Comparison of ENCODE assay signal across 8 cellular contexts in the genomic region with DNA sequence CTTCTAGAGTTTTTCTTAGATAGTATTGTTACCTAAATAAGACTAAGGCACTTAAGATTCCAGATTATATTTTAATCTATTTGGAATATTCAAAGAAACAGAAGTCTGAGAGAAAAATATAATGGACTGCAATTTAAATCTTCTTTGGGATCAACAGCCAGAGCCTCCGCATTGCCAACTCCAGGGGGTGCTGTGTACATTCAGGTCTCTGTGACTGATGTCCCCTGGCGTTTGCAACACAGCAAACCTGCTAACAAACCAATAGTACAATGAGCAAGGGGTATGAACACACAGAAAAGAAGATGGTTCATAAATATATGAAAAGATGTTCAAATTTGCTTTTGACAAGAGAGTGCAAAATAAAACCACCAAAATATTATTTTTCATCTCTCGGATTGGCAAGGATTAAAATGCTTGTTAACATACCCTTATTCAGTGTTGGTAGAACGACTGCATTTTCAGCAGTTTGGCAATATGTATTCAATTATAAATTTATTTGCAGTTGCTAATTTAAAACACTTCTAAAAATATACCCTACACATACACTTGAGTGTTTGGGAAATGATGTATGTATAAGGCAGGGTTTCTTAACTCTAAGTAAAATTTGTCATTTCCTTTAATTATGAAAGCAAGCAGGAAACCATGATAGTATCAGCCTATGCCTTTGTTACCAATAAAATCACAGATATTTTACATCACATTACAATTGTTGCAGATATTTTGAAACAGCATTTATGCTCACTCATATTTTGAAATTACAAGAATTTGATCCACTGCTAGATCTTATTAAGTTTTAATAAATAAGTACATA. TPM values are rescaled to one million over a fixed set of nuclear protein-coding genes. Genes with fewer than 3 reads are reported as not detected.
A peak's percentile ranks its signal among the peaks of the same experiment; 100 is the strongest.
DNase-seq lines count a peak whose midpoint lies in the region; TF ChIP-seq lines count a peak whose summit lies in the region.
"Had no signal": no experiment of that assay in that cellular context is flagged by ENCODE, and none has a peak within 500 bp of the region (broad histone marks: within the 10 kb centered on the region; RNA-seq: fewer than 3 reads in every experiment).

No MANE protein-coding gene starts in this region.

- H3K27me3 ChIP-seq in liver (ENCODE audit: control insufficient read depth in 4 of 4, insufficient read depth in 4 of 4, low read length in 3 of 4) = no peaks in the 10 kb centered on the region

- H3K27ac ChIP-seq in liver (ENCODE audit: low read depth in 1 of 2, low read length in 2 of 2) = peak overlapping the region in 1 of 2 donors; percentile 9

- peaks cover 8 to 46% (median 31%) of the 10 kb centered on the region in 4 donors for H3K4me1 ChIP-seq in liver (ENCODE audit: control insufficient read depth in 4 of 4, insufficient read depth in 4 of 4, low read length in 3 of 4)

- no peaks in the 10 kb centered on the region for H3K9me3 ChIP-seq in liver (ENCODE audit: control insufficient read depth in 4 of 4, low read length in 3 of 4)

- TF ChIP-seq CTCF in GM12864 (IDR thresholded peaks at IDR 0.05; ENCODE audit: low read depth, low read length, missing control alignments) (peak; percentile 79), LNCaP clone FGC (IDR thresholded peaks at IDR 0.05; ENCODE audit: control insufficient read depth, extremely low read depth, insufficient read depth) (peak; percentile 90), liver (IDR thresholded peaks at IDR 0.05; ENCODE audit: low read depth, low read length, missing input control) (peak; percentile 96)

- WGBS in liver = 23% methylated on average over 4 of the region's 4 CpGs

- H3K4me3 ChIP-seq in GM12864 (ENCODE audit: low read depth, low read length) (no peak overlapping the region), LNCaP clone FGC (ENCODE audit: low read depth, low read length) (no peak overlapping the region), liver (ENCODE audit: low read depth in 1 of 3, low read length in 3 of 3) (no peak overlapping the region)

- no peaks in the 10 kb centered on the region for H3K36me3 ChIP-seq in liver (ENCODE audit: control insufficient read depth in 4 of 4, insufficient read depth in 3 of 4, low read depth in 1 of 4, low read length in 3 of 4)

- DNase-seq in GM12864 (ENCODE audit: low read depth) (peak; percentile 29), GOT3 (lab: John Stamatoyannopoulos, UW) (peak; percentile 16), LNCaP clone FGC (ENCODE audit: low read depth) (peak; percentile 61), RKO (ENCODE audit: low spot score) (peak; percentile 83), dedifferentiated amniotic fluid mesenchymal stem cell (ENCODE audit: extremely low spot score) (peak; percentile 66), superior temporal gyrus (ENCODE audit: extremely low spot score) (peak; percentile 72)
- DNase-seq: activated naive CD8-positive, alpha-beta T cell treated with anti-CD3 and anti-CD28 coated beads, Interleukin-2, amount 10 ng/mL, durations not matched to agents 7 days and 5 days had no signal

- TF ChIP-seq RAD21 in liver (IDR thresholded peaks at IDR 0.05) = peak; percentile 97 to 98

- peak overlapping the region; percentile 1 to 14 for H3K9ac ChIP-seq in liver (ENCODE audit: low read depth in 1 of 2, low read length in 2 of 2)

TF ChIP-seq in liver, 16 proteins besides CTCF, POLR2A, EP300 and RAD21:
- TF ChIP-seq, protein P1, sequence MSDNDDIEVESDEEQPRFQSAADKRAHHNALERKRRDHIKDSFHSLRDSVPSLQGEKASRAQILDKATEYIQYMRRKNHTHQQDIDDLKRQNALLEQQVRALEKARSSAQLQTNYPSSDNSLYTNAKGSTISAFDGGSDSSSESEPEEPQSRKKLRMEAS (IDR thresholded peaks at IDR 0.05) = no peak
- peak; percentile 21 to 40 for TF ChIP-seq HNF4A (conservative IDR thresholded peaks at IDR 0.05)
- TF ChIP-seq RXRA (IDR thresholded peaks at IDR 0.05) = peak; percentile 9 to 17
- TF ChIP-seq, protein P2, sequence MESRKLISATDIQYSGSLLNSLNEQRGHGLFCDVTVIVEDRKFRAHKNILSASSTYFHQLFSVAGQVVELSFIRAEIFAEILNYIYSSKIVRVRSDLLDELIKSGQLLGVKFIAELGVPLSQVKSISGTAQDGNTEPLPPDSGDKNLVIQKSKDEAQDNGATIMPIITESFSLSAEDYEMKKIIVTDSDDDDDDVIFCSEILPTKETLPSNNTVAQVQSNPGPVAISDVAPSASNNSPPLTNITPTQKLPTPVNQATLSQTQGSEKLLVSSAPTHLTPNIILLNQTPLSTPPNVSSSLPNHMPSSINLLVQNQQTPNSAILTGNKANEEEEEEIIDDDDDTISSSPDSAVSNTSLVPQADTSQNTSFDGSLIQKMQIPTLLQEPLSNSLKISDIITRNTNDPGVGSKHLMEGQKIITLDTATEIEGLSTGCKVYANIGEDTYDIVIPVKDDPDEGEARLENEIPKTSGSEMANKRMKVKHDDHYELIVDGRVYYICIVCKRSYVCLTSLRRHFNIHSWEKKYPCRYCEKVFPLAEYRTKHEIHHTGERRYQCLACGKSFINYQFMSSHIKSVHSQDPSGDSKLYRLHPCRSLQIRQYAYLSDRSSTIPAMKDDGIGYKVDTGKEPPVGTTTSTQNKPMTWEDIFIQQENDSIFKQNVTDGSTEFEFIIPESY (IDR thresholded peaks at IDR 0.05) = no peak
- TF ChIP-seq FOXA2 (IDR thresholded peaks at IDR 0.05) = peak; percentile 29
- TF ChIP-seq NR2F2 (IDR thresholded peaks at IDR 0.05) = no peak
- TF ChIP-seq JUND (IDR thresholded peaks at IDR 0.05) = no peak
- peak; percentile 13 for TF ChIP-seq YY1 (IDR thresholded peaks at IDR 0.05)
- no peak for TF ChIP-seq SP1 (IDR thresholded peaks at IDR 0.05)

RNA-seq across cellular contexts. Expression of a gene that starts 16.1 kb away (rescaled TPM):
- 10 to 100 TPM; 21.5 to 31.5 TPM for total RNA-seq in liver
- 10 to 100 TPM; 20.0 to 28.8 TPM for polyA plus RNA-seq in liver
- total RNA-seq: activated naive CD8-positive, alpha-beta T cell treated with anti-CD3 and anti-CD28 coated beads, Interleukin-2, amount 10 ng/mL, durations not matched to agents 7 days and 5 days had no signal

Comparison
In these comparisons a context has a peak if more than half of its experiments do, and no peak if none do; other contexts are left out.
1. DNase-seq: peak in every context shown above with its lines; median percentile 83 in RKO; 72 in superior temporal gyrus; 66 in dedifferentiated amniotic fluid mesenchymal stem cell; 61 in LNCaP clone FGC; 29 in GM12864; 16 in GOT3.